1 cellular context compared by ENCODE assay signal in the genomic region with DNA sequence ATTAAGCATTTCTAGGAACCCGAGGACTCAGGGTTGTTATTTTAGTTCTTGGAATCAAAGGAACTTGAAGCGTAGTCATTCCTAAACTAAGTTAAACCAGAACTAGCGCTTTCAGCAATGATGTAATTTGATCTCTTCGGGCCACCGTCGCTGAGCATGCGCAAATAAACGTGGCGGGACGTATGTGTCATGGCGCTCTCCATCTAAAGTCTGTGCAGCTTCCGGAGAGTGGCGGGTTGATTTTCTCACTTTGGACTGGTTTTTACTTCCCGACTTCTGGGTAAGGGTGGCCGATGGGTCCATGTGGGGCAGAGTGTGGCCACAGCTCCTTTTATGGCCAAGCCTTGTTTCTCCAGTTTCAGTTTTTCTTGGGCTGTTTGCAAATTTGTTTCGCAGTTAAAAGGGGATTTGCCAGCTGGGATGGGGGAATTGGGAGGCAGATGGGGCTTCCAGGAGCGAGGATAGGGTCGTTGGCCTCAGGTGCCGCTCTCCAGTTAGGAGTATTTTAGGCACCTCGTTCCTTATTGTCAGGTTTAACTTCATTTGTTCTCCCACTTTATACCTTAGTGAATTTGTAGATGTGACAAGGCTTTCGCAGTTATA.
TF ChIP-seq lines count a peak whose summit lies in the region.

Gene CDKAL1 (plus strand): TSS at position 163 of the 603 bp plus-strand sequence. CDS start 11,894 bp downstream, outside the sequence.

TF ChIP-seq in HepG2, 621 proteins besides CTCF, POLR2A, EP300 and RAD21 (continued from another document and continues in another):
- TF ChIP-seq, protein P1, sequence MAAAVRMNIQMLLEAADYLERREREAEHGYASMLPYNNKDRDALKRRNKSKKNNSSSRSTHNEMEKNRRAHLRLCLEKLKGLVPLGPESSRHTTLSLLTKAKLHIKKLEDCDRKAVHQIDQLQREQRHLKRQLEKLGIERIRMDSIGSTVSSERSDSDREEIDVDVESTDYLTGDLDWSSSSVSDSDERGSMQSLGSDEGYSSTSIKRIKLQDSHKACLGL (CRISPR knock-in tag; IDR thresholded peaks at IDR 0.05) = no peak
- TF ChIP-seq, protein P2, sequence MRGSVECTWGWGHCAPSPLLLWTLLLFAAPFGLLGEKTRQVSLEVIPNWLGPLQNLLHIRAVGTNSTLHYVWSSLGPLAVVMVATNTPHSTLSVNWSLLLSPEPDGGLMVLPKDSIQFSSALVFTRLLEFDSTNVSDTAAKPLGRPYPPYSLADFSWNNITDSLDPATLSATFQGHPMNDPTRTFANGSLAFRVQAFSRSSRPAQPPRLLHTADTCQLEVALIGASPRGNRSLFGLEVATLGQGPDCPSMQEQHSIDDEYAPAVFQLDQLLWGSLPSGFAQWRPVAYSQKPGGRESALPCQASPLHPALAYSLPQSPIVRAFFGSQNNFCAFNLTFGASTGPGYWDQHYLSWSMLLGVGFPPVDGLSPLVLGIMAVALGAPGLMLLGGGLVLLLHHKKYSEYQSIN (CRISPR knock-in tag; IDR thresholded peaks at IDR 0.05; ENCODE audit: borderline replicate concordance) = no peak
- TF ChIP-seq MTF1 (CRISPR knock-in tag; IDR thresholded peaks at IDR 0.05) = no peak
- 0 out of 2 replicates have a peak, but pooled peaks have one; percentile 24 for TF ChIP-seq ZNF264 (CRISPR knock-in tag; IDR thresholded peaks at IDR 0.05)
- TF ChIP-seq SOX5 (CRISPR knock-in tag; IDR thresholded peaks at IDR 0.05; ENCODE audit: borderline replicate concordance) = peak; percentile 36; the same call in 1 of the 2 replicates
- TF ChIP-seq SP5 (CRISPR knock-in tag; IDR thresholded peaks at IDR 0.05; ENCODE audit: borderline replicate concordance, low read depth) = no peak
- no peak for TF ChIP-seq TCF12 (IDR thresholded peaks at IDR 0.05)
- no peak for TF ChIP-seq TCF12 (CRISPR knock-in tag; IDR thresholded peaks at IDR 0.05)
- no peak for TF ChIP-seq ZNF546 (CRISPR knock-in tag; conservative IDR thresholded peaks at IDR 0.05)
- TF ChIP-seq, protein P3, sequence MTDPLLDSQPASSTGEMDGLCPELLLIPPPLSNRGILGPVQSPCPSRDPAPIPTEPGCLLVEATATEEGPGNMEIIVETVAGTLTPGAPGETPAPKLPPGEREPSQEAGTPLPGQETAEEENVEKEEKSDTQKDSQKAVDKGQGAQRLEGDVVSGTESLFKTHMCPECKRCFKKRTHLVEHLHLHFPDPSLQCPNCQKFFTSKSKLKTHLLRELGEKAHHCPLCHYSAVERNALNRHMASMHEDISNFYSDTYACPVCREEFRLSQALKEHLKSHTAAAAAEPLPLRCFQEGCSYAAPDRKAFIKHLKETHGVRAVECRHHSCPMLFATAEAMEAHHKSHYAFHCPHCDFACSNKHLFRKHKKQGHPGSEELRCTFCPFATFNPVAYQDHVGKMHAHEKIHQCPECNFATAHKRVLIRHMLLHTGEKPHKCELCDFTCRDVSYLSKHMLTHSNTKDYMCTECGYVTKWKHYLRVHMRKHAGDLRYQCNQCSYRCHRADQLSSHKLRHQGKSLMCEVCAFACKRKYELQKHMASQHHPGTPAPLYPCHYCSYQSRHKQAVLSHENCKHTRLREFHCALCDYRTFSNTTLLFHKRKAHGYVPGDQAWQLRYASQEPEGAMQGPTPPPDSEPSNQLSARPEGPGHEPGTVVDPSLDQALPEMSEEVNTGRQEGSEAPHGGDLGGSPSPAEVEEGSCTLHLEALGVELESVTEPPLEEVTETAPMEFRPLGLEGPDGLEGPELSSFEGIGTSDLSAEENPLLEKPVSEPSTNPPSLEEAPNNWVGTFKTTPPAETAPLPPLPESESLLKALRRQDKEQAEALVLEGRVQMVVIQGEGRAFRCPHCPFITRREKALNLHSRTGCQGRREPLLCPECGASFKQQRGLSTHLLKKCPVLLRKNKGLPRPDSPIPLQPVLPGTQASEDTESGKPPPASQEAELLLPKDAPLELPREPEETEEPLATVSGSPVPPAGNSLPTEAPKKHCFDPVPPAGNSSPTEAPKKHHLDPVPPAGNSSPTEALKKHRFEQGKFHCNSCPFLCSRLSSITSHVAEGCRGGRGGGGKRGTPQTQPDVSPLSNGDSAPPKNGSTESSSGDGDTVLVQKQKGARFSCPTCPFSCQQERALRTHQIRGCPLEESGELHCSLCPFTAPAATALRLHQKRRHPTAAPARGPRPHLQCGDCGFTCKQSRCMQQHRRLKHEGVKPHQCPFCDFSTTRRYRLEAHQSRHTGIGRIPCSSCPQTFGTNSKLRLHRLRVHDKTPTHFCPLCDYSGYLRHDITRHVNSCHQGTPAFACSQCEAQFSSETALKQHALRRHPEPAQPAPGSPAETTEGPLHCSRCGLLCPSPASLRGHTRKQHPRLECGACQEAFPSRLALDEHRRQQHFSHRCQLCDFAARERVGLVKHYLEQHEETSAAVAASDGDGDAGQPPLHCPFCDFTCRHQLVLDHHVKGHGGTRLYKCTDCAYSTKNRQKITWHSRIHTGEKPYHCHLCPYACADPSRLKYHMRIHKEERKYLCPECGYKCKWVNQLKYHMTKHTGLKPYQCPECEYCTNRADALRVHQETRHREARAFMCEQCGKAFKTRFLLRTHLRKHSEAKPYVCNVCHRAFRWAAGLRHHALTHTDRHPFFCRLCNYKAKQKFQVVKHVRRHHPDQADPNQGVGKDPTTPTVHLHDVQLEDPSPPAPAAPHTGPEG (CRISPR knock-in tag; IDR thresholded peaks at IDR 0.05) = peak; percentile 83; the same call in 1 of the 2 replicates
- TF ChIP-seq ZNF670 (CRISPR knock-in tag; IDR thresholded peaks at IDR 0.05; ENCODE audit: borderline replicate concordance) = peak; percentile 57; the same call in 1 of the 2 replicates
- no peak; the same call in 1 of the 2 replicates for TF ChIP-seq ZBTB20 (CRISPR knock-in tag; IDR thresholded peaks at IDR 0.05; ENCODE audit: borderline replicate concordance, low read depth)
- no peak for TF ChIP-seq ZC3H4 (CRISPR knock-in tag; IDR thresholded peaks at IDR 0.05; ENCODE audit: borderline replicate concordance)
- TF ChIP-seq, protein P4, sequence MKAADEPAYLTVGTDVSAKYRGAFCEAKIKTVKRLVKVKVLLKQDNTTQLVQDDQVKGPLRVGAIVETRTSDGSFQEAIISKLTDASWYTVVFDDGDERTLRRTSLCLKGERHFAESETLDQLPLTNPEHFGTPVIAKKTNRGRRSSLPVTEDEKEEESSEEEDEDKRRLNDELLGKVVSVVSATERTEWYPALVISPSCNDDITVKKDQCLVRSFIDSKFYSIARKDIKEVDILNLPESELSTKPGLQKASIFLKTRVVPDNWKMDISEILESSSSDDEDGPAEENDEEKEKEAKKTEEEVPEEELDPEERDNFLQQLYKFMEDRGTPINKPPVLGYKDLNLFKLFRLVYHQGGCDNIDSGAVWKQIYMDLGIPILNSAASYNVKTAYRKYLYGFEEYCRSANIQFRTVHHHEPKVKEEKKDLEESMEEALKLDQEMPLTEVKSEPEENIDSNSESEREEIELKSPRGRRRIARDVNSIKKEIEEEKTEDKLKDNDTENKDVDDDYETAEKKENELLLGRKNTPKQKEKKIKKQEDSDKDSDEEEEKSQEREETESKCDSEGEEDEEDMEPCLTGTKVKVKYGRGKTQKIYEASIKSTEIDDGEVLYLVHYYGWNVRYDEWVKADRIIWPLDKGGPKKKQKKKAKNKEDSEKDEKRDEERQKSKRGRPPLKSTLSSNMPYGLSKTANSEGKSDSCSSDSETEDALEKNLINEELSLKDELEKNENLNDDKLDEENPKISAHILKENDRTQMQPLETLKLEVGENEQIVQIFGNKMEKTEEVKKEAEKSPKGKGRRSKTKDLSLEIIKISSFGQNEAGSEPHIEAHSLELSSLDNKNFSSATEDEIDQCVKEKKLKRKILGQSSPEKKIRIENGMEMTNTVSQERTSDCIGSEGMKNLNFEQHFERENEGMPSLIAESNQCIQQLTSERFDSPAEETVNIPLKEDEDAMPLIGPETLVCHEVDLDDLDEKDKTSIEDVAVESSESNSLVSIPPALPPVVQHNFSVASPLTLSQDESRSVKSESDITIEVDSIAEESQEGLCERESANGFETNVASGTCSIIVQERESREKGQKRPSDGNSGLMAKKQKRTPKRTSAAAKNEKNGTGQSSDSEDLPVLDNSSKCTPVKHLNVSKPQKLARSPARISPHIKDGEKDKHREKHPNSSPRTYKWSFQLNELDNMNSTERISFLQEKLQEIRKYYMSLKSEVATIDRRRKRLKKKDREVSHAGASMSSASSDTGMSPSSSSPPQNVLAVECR (CRISPR knock-in tag; IDR thresholded peaks at IDR 0.05; ENCODE audit: borderline replicate concordance) = peak; percentile 81; the same call in 1 of the 2 replicates
- TF ChIP-seq ZMYM3 (CRISPR knock-in tag; IDR thresholded peaks at IDR 0.05) = peak; percentile 71; the same call in 1 of the 2 replicates
- TF ChIP-seq NAIF1 (CRISPR knock-in tag; IDR thresholded peaks at IDR 0.05; ENCODE audit: borderline replicate concordance) = no peak
- no peak for TF ChIP-seq ZNF775 (CRISPR knock-in tag; IDR thresholded peaks at IDR 0.05; ENCODE audit: borderline replicate concordance)
- no peak for TF ChIP-seq RFX5 (IDR thresholded peaks at IDR 0.05; ENCODE audit: low read depth, low read length)
- no peak for TF ChIP-seq MBD4 (IDR thresholded peaks at IDR 0.05; ENCODE audit: borderline replicate concordance, low read length)
- TF ChIP-seq TAF15 (IDR thresholded peaks at IDR 0.05; ENCODE audit: low read depth, low read length, poor library complexity, severe bottlenecking) = no peak
- TF ChIP-seq NR2F1 (CRISPR knock-in tag; IDR thresholded peaks at IDR 0.05) = no peak
- TF ChIP-seq, protein P5, sequence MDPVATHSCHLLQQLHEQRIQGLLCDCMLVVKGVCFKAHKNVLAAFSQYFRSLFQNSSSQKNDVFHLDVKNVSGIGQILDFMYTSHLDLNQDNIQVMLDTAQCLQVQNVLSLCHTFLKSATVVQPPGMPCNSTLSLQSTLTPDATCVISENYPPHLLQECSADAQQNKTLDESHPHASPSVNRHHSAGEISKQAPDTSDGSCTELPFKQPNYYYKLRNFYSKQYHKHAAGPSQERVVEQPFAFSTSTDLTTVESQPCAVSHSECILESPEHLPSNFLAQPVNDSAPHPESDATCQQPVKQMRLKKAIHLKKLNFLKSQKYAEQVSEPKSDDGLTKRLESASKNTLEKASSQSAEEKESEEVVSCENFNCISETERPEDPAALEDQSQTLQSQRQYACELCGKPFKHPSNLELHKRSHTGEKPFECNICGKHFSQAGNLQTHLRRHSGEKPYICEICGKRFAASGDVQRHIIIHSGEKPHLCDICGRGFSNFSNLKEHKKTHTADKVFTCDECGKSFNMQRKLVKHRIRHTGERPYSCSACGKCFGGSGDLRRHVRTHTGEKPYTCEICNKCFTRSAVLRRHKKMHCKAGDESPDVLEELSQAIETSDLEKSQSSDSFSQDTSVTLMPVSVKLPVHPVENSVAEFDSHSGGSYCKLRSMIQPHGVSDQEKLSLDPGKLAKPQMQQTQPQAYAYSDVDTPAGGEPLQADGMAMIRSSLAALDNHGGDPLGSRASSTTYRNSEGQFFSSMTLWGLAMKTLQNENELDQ (CRISPR knock-in tag; IDR thresholded peaks at IDR 0.05; ENCODE audit: borderline replicate concordance) = no peak
- TF ChIP-seq ZNF354B (CRISPR knock-in tag; IDR thresholded peaks at IDR 0.05) = peak; percentile 73; the same call in 1 of the 2 replicates
- TF ChIP-seq, protein P6, sequence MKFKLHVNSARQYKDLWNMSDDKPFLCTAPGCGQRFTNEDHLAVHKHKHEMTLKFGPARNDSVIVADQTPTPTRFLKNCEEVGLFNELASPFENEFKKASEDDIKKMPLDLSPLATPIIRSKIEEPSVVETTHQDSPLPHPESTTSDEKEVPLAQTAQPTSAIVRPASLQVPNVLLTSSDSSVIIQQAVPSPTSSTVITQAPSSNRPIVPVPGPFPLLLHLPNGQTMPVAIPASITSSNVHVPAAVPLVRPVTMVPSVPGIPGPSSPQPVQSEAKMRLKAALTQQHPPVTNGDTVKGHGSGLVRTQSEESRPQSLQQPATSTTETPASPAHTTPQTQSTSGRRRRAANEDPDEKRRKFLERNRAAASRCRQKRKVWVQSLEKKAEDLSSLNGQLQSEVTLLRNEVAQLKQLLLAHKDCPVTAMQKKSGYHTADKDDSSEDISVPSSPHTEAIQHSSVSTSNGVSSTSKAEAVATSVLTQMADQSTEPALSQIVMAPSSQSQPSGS (CRISPR knock-in tag; IDR thresholded peaks at IDR 0.05) = peak; percentile 90
- TF ChIP-seq FIP1L1 (IDR thresholded peaks at IDR 0.05; ENCODE audit: borderline replicate concordance, insufficient read depth, low read depth, low read length) = no peak
- peak; percentile 99 for TF ChIP-seq KDM5A (IDR thresholded peaks at IDR 0.05; ENCODE audit: borderline replicate concordance, low read length)
- TF ChIP-seq ZHX2 (IDR thresholded peaks at IDR 0.05; ENCODE audit: low read depth) = peak; percentile 65; the same call in 1 of the 2 replicates
- no peak; the same call in 1 of the 2 replicates for TF ChIP-seq ZHX2 (CRISPR knock-in tag; IDR thresholded peaks at IDR 0.05; ENCODE audit: borderline replicate concordance)
- TF ChIP-seq ZNF773 (CRISPR knock-in tag; IDR thresholded peaks at IDR 0.05; ENCODE audit: borderline replicate concordance) = no peak
